Comparison of ENCODE assay signal across 21 cellular contexts in the genomic region with DNA sequence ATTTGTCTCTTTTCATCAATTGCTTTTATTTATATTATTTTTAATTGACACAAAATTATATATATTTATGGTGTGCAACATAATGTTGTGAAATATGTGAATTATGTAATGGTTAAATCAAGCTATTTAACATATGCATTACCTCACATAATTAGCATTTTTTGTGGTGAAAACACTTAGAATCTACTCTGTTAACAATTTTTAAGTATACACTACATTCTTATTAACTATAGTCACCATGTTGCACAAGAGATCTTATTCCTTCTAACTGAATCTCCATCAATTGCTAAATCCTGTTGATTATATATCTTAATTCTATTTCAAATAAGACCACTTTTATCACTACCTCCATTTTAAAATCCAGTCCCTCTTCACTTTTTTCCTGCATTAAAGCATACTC. TPM values are rescaled to one million over a fixed set of nuclear protein-coding genes. Genes with fewer than 3 reads are reported as not detected.
DNase-seq lines count a peak whose midpoint lies in the region; ATAC-seq, FAIRE-seq and TF ChIP-seq lines count a peak whose summit lies in the region.
"Had no signal": no experiment of that assay in that cellular context is flagged by ENCODE, and none has a peak within 500 bp of the region (broad histone marks: within the 10 kb centered on the region; RNA-seq: fewer than 3 reads in every experiment).

No MANE protein-coding gene starts in this region.

- ATAC-seq in HG03108 (IDR thresholded peaks at IDR 0.05; ENCODE audit: unreplicated experiment) (no peak), HG03039 (IDR thresholded peaks at IDR 0.05; ENCODE audit: unreplicated experiment) (no peak)
- ATAC-seq in stimulated activated memory B cell treated with anti-CD40 and anti-IgM and Interleukin-4, amounts not matched to agents 10 μg/mL and 1 μg/mL and 100 μg/mL, for 72 hours, result no peak
- ATAC-seq: A549; CD8-positive, alpha-beta T cell had no signal

- H3K27ac Mint-ChIP-seq in stimulated activated memory B cell treated with anti-CD40 and anti-IgM and Interleukin-4, amounts not matched to agents 10 μg/mL and 1 μg/mL and 100 μg/mL, for 72 hours, result no peak overlapping the region
- H3K27ac Mint-ChIP-seq: CD8-positive, alpha-beta T cell had no signal

- H3K36me3 Mint-ChIP-seq in stimulated activated memory B cell treated with anti-CD40 and anti-IgM and Interleukin-4, amounts not matched to agents 10 μg/mL and 1 μg/mL and 100 μg/mL, for 72 hours, result no peaks in the 10 kb centered on the region
- H3K36me3 Mint-ChIP-seq: CD8-positive, alpha-beta T cell had no signal

- no peaks in the 10 kb centered on the region for H3K9me3 Mint-ChIP-seq in stimulated activated memory B cell treated with anti-CD40 and anti-IgM and Interleukin-4, amounts not matched to agents 10 μg/mL and 1 μg/mL and 100 μg/mL, for 72 hours
- H3K9me3 Mint-ChIP-seq: CD8-positive, alpha-beta T cell had no signal

- H3K27me3 ChIP-seq in bronchial epithelial cell (ENCODE audit: control insufficient read depth, insufficient read depth, low read length), result no peaks in the 10 kb centered on the region
- H3K27me3 ChIP-seq: BE2C, SJSA1 had no signal

- no peaks in the 10 kb centered on the region for H3K36me3 ChIP-seq in bronchial epithelial cell (ENCODE audit: control insufficient read depth, insufficient read depth, low read length)
- H3K36me3 ChIP-seq: BE2C, SJSA1 had no signal

- FAIRE-seq in bronchial epithelial cell (lab: Jason Lieb, UNC), result no peak
- FAIRE-seq: A549, D721Med, H54 had no signal

- no peak overlapping the region for H3K4me3 Mint-ChIP-seq in stimulated activated memory B cell treated with anti-CD40 and anti-IgM and Interleukin-4, amounts not matched to agents 10 μg/mL and 1 μg/mL and 100 μg/mL, for 72 hours
- H3K4me3 Mint-ChIP-seq: CD8-positive, alpha-beta T cell had no signal

- H3K4me3 ChIP-seq in AG10803 (ENCODE audit: low read length) (no peak overlapping the region), bronchial epithelial cell (ENCODE audit: low read depth, low read length) (no peak overlapping the region), fibroblast of the aortic adventitia (ENCODE audit: low read depth, low read length) (no peak overlapping the region)
- H3K4me3 ChIP-seq: A549, SJSA1 had no signal

- TF ChIP-seq CTCF in AG10803 (conservative IDR thresholded peaks at IDR 0.05; ENCODE audit: low read length), result no peak
- no peak for TF ChIP-seq CTCF in bronchial epithelial cell (IDR thresholded peaks at IDR 0.05; ENCODE audit: insufficient read depth, low read length, severe bottlenecking)
- no peak for TF ChIP-seq CTCF in fibroblast of the aortic adventitia (IDR thresholded peaks at IDR 0.05; ENCODE audit: insufficient read depth, low read length)

- no peaks in the 10 kb centered on the region for H3K4me1 Mint-ChIP-seq in stimulated activated memory B cell treated with anti-CD40 and anti-IgM and Interleukin-4, amounts not matched to agents 10 μg/mL and 1 μg/mL and 100 μg/mL, for 72 hours

- DNase-seq in AG10803 (ENCODE audit: low read depth), result peak; percentile 58
- DNase-seq in HS-5 (ENCODE audit: low read depth), result peak; percentile 65
- peak; percentile 12 for DNase-seq in bronchial epithelial cell (ENCODE audit: low read depth)
- peak; percentile 30 for DNase-seq in fibroblast of the aortic adventitia (ENCODE audit: low read depth)
- DNase-seq in islet precursor cell, result no peak
- DNase-seq: BE2C; CD8-positive, alpha-beta T cell; DND-41; MV-4-11; NCI-H1436 treated with DMSO at 0.1 percent for 48 hours; NCI-H2081; NCI-H526; NK-92 treated with Interleukin-12 subunit alpha and Interleukin-12 subunit beta, amount 100 ng/mL, for 24 hours; OCI-M1 had no signal

- H3K27me3 Mint-ChIP-seq in stimulated activated memory B cell treated with anti-CD40 and anti-IgM and Interleukin-4, amounts not matched to agents 10 μg/mL and 1 μg/mL and 100 μg/mL, for 72 hours, result peaks cover 9% of the 10 kb centered on the region

RNA-seq across cellular contexts. Expression of a gene that starts 42.5 kb away (rescaled TPM):
- total RNA-seq in bronchial epithelial cell (not detected in 2 replicates), fibroblast of the aortic adventitia (ENCODE audit: low replicate concordance) (0.09 TPM in 1 of 2 replicates, not detected in the other)
- total RNA-seq: CD8-positive, alpha-beta T cell; SJSA1 had no signal
